Comparison of ENCODE assay signal across 10 cellular contexts in the genomic region with DNA sequence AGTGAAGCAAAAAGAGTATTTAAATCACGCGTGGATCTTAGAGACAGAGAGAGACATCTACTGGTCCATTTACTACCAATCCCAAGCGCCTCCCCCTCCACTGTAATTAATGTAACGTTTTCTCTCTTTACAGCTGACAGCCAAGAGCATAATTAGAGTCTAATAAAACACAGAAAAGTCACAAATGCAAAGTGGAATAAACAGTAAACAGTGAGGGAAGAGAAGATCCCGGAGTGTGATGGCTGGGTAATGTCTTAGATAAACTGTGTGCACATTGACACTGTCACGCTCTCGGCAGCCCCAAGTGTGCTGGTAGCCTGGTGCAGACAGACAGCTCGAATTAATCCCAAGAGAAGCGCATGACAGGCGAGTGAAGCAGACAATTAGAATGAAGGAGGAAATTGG.
A peak's percentile ranks its signal among the peaks of the same experiment; 100 is the strongest.
DNase-seq lines count a peak whose midpoint lies in the region; ATAC-seq lines count a peak whose summit lies in the region.
"Had no signal": no experiment of that assay in that cellular context is flagged by ENCODE, and none has a peak within 500 bp of the region (broad histone marks: within the 10 kb centered on the region; RNA-seq: fewer than 3 reads in every experiment).

No MANE protein-coding gene starts in this region.

- peak; percentile 20 for DNase-seq in NCI-H2107 treated with DMSO at 0.1 percent for 48 hours (lab: John Stamatoyannopoulos, UW; ENCODE audit: unreplicated experiment)
- DNase-seq in NCI-H2107 (lab: John Stamatoyannopoulos, UW): no peak
- DNase-seq in SJCRH30: peak; percentile 13 to 31
- peak; percentile 44 to 89 for DNase-seq in hippocampal formation (lab: John Stamatoyannopoulos, UW)
- DNase-seq in SIG-M5 treated with dmso at 0.1 percent for 504 hours (lab: John Stamatoyannopoulos, UW; ENCODE audit: unreplicated experiment): no peak
- no peak for DNase-seq in activated naive CD4-positive, alpha-beta T cell treated with anti-CD3 and anti-CD28 coated beads for 36 hours

- ATAC-seq in activated T-helper 17 cell treated with anti-CD3 and anti-CD28 coated beads, Interleukin-2, amount 50 U/mL, for 72 hours (replicated peaks): no peak
- ATAC-seq: activated naive CD4-positive, alpha-beta T cell treated with anti-CD3 and anti-CD28 coated beads, Interleukin-2, amount 50 U/mL, for 72 hours; esophagus mucosa had no signal

- peaks cover 3% of the 10 kb centered on the region for H3K27me3 Mint-ChIP-seq in activated T-helper 17 cell treated with anti-CD3 and anti-CD28 coated beads, Interleukin-2, amount 50 U/mL, for 72 hours
- H3K27me3 Mint-ChIP-seq in activated naive CD4-positive, alpha-beta T cell treated with anti-CD3 and anti-CD28 coated beads for 36 hours (ENCODE audit: low read depth): no peaks in the 10 kb centered on the region

- H3K27ac ChIP-seq in SJCRH30: no peak overlapping the region
- H3K27ac ChIP-seq in skeletal muscle tissue (ENCODE audit: low read depth, low read length): no peak overlapping the region

- no peaks in the 10 kb centered on the region for H3K36me3 Mint-ChIP-seq in activated T-helper 17 cell treated with anti-CD3 and anti-CD28 coated beads, Interleukin-2, amount 50 U/mL, for 72 hours (ENCODE audit: low read depth)
- no peaks in the 10 kb centered on the region for H3K36me3 Mint-ChIP-seq in activated naive CD4-positive, alpha-beta T cell treated with anti-CD3 and anti-CD28 coated beads for 36 hours (ENCODE audit: low read depth)
- H3K36me3 Mint-ChIP-seq: activated naive CD4-positive, alpha-beta T cell treated with anti-CD3 and anti-CD28 coated beads, Interleukin-2, amount 50 U/mL, for 72 hours had no signal

- peak overlapping the region; percentile 29 for H3K4me3 ChIP-seq in SJCRH30
- peak overlapping the region in 2 of 3 donors; percentile 31 to 33 for H3K4me3 ChIP-seq in skeletal muscle tissue (ENCODE audit: low read length in 3 of 3)

- no peak overlapping the region for H3K27ac Mint-ChIP-seq in activated T-helper 17 cell treated with anti-CD3 and anti-CD28 coated beads, Interleukin-2, amount 50 U/mL, for 72 hours
- no peak overlapping the region for H3K27ac Mint-ChIP-seq in activated naive CD4-positive, alpha-beta T cell treated with anti-CD3 and anti-CD28 coated beads for 36 hours
- H3K27ac Mint-ChIP-seq: activated naive CD4-positive, alpha-beta T cell treated with anti-CD3 and anti-CD28 coated beads, Interleukin-2, amount 50 U/mL, for 72 hours had no signal

- H3K27me3 ChIP-seq in SJCRH30 (no peaks in the 10 kb centered on the region), skeletal muscle tissue (ENCODE audit: control insufficient read depth in 3 of 3, insufficient read depth in 3 of 3, low read length in 3 of 3) (no peaks in the 10 kb centered on the region)

- CTCF ChIA-PET in activated naive CD4-positive, alpha-beta T cell treated with anti-CD3 and anti-CD28 coated beads for 36 hours (lab: Charles Lee): no interaction called here

- H3K9me3 ChIP-seq in SJCRH30 (replicated peaks) (no peaks in the 10 kb centered on the region), skeletal muscle tissue (ENCODE audit: control insufficient read depth in 3 of 3, low read length in 3 of 3) (no peaks in the 10 kb centered on the region)

- H3K9ac ChIP-seq in skeletal muscle tissue (ENCODE audit: low read depth in 1 of 3, low read length in 3 of 3): no peak overlapping the region

- H3K9me3 Mint-ChIP-seq in activated T-helper 17 cell treated with anti-CD3 and anti-CD28 coated beads, Interleukin-2, amount 50 U/mL, for 72 hours: no peaks in the 10 kb centered on the region
- no peaks in the 10 kb centered on the region for H3K9me3 Mint-ChIP-seq in activated naive CD4-positive, alpha-beta T cell treated with anti-CD3 and anti-CD28 coated beads for 36 hours

- intact Hi-C loops in activated naive CD4-positive, alpha-beta T cell treated with anti-CD3 and anti-CD28 coated beads for 36 hours (cut with micrococcal nuclease): no loop called here

- H3K4me3 Mint-ChIP-seq in activated T-helper 17 cell treated with anti-CD3 and anti-CD28 coated beads, Interleukin-2, amount 50 U/mL, for 72 hours: no peak overlapping the region
- no peak overlapping the region for H3K4me3 Mint-ChIP-seq in activated naive CD4-positive, alpha-beta T cell treated with anti-CD3 and anti-CD28 coated beads for 36 hours

- H3K36me3 ChIP-seq in SJCRH30: no peaks in the 10 kb centered on the region
- no peaks in the 10 kb centered on the region for H3K36me3 ChIP-seq in skeletal muscle tissue (ENCODE audit: control insufficient read depth in 3 of 3, insufficient read depth in 3 of 3, low read length in 3 of 3)

- H3K4me1 Mint-ChIP-seq in activated T-helper 17 cell treated with anti-CD3 and anti-CD28 coated beads, Interleukin-2, amount 50 U/mL, for 72 hours: no peaks in the 10 kb centered on the region
- H3K4me1 Mint-ChIP-seq in activated naive CD4-positive, alpha-beta T cell treated with anti-CD3 and anti-CD28 coated beads for 36 hours (ENCODE audit: low read depth): no peaks in the 10 kb centered on the region

- peaks cover 22% of the 10 kb centered on the region for H3K4me1 ChIP-seq in SJCRH30
- no peaks in the 10 kb centered on the region for H3K4me1 ChIP-seq in skeletal muscle tissue (ENCODE audit: control insufficient read depth in 3 of 3, insufficient read depth in 3 of 3, low read length in 3 of 3)

Comparison
In these comparisons a context has a peak if more than half of its experiments do, and no peak if none do; other contexts are left out.
1. DNase-seq: peak in NCI-H2107 treated with DMSO at 0.1 percent for 48 hours (single experiment), SJCRH30 (2 of 2) and hippocampal formation (2 of 2); none in NCI-H2107 (single experiment), SIG-M5 treated with dmso at 0.1 percent for 504 hours (single experiment) and activated naive CD4-positive, alpha-beta T cell treated with anti-CD3 and anti-CD28 coated beads for 36 hours (single experiment).